In genomic region chr16:14232106-14232890, GRCh38 we compare ENCODE assay signal across 15 cellular contexts.
A peak's percentile ranks its signal among the peaks of the same experiment; 100 is the strongest.
DNase-seq lines count a peak whose midpoint lies in the region; ATAC-seq and TF ChIP-seq lines count a peak whose summit lies in the region.
"Had no signal": no experiment of that assay in that cellular context is flagged by ENCODE, and none has a peak within 500 bp of the region (broad histone marks: within the 10 kb centered on the region; RNA-seq: fewer than 3 reads in every experiment).

No MANE protein-coding gene starts in this region.

- no peak for TF ChIP-seq POLR2A in prostate gland (IDR thresholded peaks at IDR 0.05)

- no peaks in the 10 kb centered on the region for H3K4me1 ChIP-seq in aorta (ENCODE audit: control insufficient read depth in 1 of 2, insufficient read depth in 2 of 2, low read length in 2 of 2)
- no peaks in the 10 kb centered on the region for H3K4me1 ChIP-seq in prostate gland (replicated peaks)
- peaks cover 17% of the 10 kb centered on the region for H3K4me1 ChIP-seq in upper lobe of right lung

- no peak overlapping the region for H3K27ac Mint-ChIP-seq in activated CD4-positive, alpha-beta T cell treated with anti-CD3 and anti-CD28 coated beads, Interleukin-2, amount 10 ng/mL, durations not matched to agents 7 days and 5 days
- H3K27ac Mint-ChIP-seq: CD4-positive, CD25-positive, alpha-beta regulatory T cell; mesothelial cell of epicardium had no signal

- no peaks in the 10 kb centered on the region for H3K36me3 Mint-ChIP-seq in activated CD4-positive, alpha-beta T cell treated with anti-CD3 and anti-CD28 coated beads, Interleukin-2, amount 10 ng/mL, durations not matched to agents 7 days and 5 days (ENCODE audit: low read depth)

- H3K27ac ChIP-seq in aorta (ENCODE audit: low read depth in 1 of 2, low read length in 2 of 2) (no peak overlapping the region), prostate gland (no peak overlapping the region), upper lobe of right lung (no peak overlapping the region)

- TF ChIP-seq CTCF in fibroblast of the aortic adventitia (IDR thresholded peaks at IDR 0.05; ENCODE audit: insufficient read depth, low read length) (no peak), prostate gland (IDR thresholded peaks at IDR 0.05) (no peak), upper lobe of right lung (IDR thresholded peaks at IDR 0.05) (no peak)

- H3K36me3 ChIP-seq in aorta (ENCODE audit: control insufficient read depth in 1 of 2, insufficient read depth in 2 of 2, low read length in 1 of 2), result peaks cover 2 to 4% of the 10 kb centered on the region in 2 donors
- peaks cover 0 to 8% of the 10 kb centered on the region in 2 donors for H3K36me3 ChIP-seq in prostate gland
- H3K36me3 ChIP-seq in upper lobe of right lung, result peaks cover 25% of the 10 kb centered on the region

- intact Hi-C loops in aorta (cut with DNase I), result no loop called here
- intact Hi-C loops in prostate gland (cut with DNase I), result no loop called here
- intact Hi-C loops in upper lobe of right lung (cut with DNase I), result no loop called here

- H3K27me3 ChIP-seq in aorta (ENCODE audit: control insufficient read depth in 1 of 2, insufficient read depth in 2 of 2, low read length in 1 of 2) (no peaks in the 10 kb centered on the region), prostate gland (replicated peaks; ENCODE audit: insufficient read depth) (no peaks in the 10 kb centered on the region), upper lobe of right lung (no peaks in the 10 kb centered on the region)

- H3K9me3 ChIP-seq in aorta (ENCODE audit: control insufficient read depth, low read length), result no peaks in the 10 kb centered on the region
- H3K9me3 ChIP-seq in prostate gland, result no peaks in the 10 kb centered on the region
- H3K9me3 ChIP-seq in upper lobe of right lung, result no peaks in the 10 kb centered on the region

- H3K9me3 Mint-ChIP-seq in activated CD4-positive, alpha-beta T cell treated with anti-CD3 and anti-CD28 coated beads, Interleukin-2, amount 10 ng/mL, durations not matched to agents 7 days and 5 days, result peaks cover 3% of the 10 kb centered on the region
- H3K9me3 Mint-ChIP-seq: activated T-cell treated with anti-CD3 and anti-CD28 coated beads, Interleukin-2, amount 50 U/mL, for 4 hours; CD4-positive, CD25-positive, alpha-beta regulatory T cell had no signal

- H3K4me3 ChIP-seq in fibroblast of the aortic adventitia (ENCODE audit: low read depth, low read length), result no peak overlapping the region
- peak overlapping the region in 1 of 2 donors; percentile 6 for H3K4me3 ChIP-seq in aorta (ENCODE audit: low read length in 2 of 2)
- no peak overlapping the region for H3K4me3 ChIP-seq in prostate gland
- H3K4me3 ChIP-seq in upper lobe of right lung, result no peak overlapping the region

- H3K4me3 Mint-ChIP-seq in activated CD4-positive, alpha-beta T cell treated with anti-CD3 and anti-CD28 coated beads, Interleukin-2, amount 10 ng/mL, durations not matched to agents 7 days and 5 days, result no peak overlapping the region
- H3K4me3 Mint-ChIP-seq: activated T-cell treated with anti-CD3 and anti-CD28 coated beads, Interleukin-2, amount 50 U/mL, for 4 hours; CD4-positive, CD25-positive, alpha-beta regulatory T cell; mesothelial cell of epicardium had no signal

- CTCF ChIA-PET in activated CD4-positive, alpha-beta T cell treated with anti-CD3 and anti-CD28 coated beads, Interleukin-2, amount 10 ng/mL, durations not matched to agents 7 days and 5 days (lab: Charles Lee), result interaction anchor here (0.6 kb wide), 1 partner anchor 8 kb away, joined by 3 read pairs; no protein-coding TSS in a partner anchor

- 7 to 9% methylated on average over 9 of the region's 9 CpGs for WGBS in aorta, 2 donors
- WGBS in prostate gland, result 48% methylated on average over 9 of the region's 9 CpGs

- H3K27me3 Mint-ChIP-seq in activated CD4-positive, alpha-beta T cell treated with anti-CD3 and anti-CD28 coated beads, Interleukin-2, amount 10 ng/mL, durations not matched to agents 7 days and 5 days, result no peaks in the 10 kb centered on the region
- H3K27me3 Mint-ChIP-seq: CD4-positive, CD25-positive, alpha-beta regulatory T cell had no signal

- DNase-seq in NCI-H345 (lab: John Stamatoyannopoulos, UW), result peak; percentile 3
- DNase-seq in NCI-H345 treated with DMSO at 0.1 percent for 48 hours (lab: John Stamatoyannopoulos, UW; ENCODE audit: unreplicated experiment), result no peak
- DNase-seq in SHP77 (lab: John Stamatoyannopoulos, UW), result peak; percentile 36 to 67
- peak; percentile 35 for DNase-seq in fibroblast of the aortic adventitia (ENCODE audit: low read depth)
- no peak for DNase-seq in aorta
- DNase-seq in activated CD4-positive, alpha-beta T cell treated with anti-CD3 and anti-CD28 coated beads, Interleukin-2, amount 10 ng/mL, durations not matched to agents 7 days and 5 days, result no peak
- no peak for DNase-seq in prostate gland (ENCODE audit: low spot score)
- DNase-seq in upper lobe of right lung, result no peak
- DNase-seq: activated T-cell treated with anti-CD3 and anti-CD28 coated beads, Interleukin-2, amount 50 U/mL, for 4 hours; CD4-positive, CD25-positive, alpha-beta regulatory T cell; GOT3; SIG-M5; stimulated activated CD4-positive, alpha-beta T cell treated with anti-CD3 and anti-CD28 coated beads, Interleukin-4, amount 100 ng/mL, for 1 hour; stimulated activated CD8-positive, alpha-beta memory T cell treated with anti-CD3 and anti-CD28 coated beads, Interleukin-4, amount 100 ng/mL, for 48 hours had no signal

- no peaks in the 10 kb centered on the region for H3K4me1 Mint-ChIP-seq in activated CD4-positive, alpha-beta T cell treated with anti-CD3 and anti-CD28 coated beads, Interleukin-2, amount 10 ng/mL, durations not matched to agents 7 days and 5 days
- H3K4me1 Mint-ChIP-seq: CD4-positive, CD25-positive, alpha-beta regulatory T cell had no signal

- ATAC-seq in aorta (ENCODE audit: low FRiP score) (peak; percentile 52), upper lobe of right lung (no peak)
- ATAC-seq: activated T-cell treated with anti-CD3 and anti-CD28 coated beads, Interleukin-2, amount 50 U/mL, for 4 hours had no signal

- POLR2A ChIA-PET in activated CD4-positive, alpha-beta T cell treated with anti-CD3 and anti-CD28 coated beads, Interleukin-2, amount 10 ng/mL, durations not matched to agents 7 days and 5 days (lab: Charles Lee), result no interaction called here

Comparison
In these comparisons a context has a peak if more than half of its experiments do, and no peak if none do; other contexts are left out.
1. DNase-seq: peak in NCI-H345 (single experiment), SHP77 (2 of 2) and fibroblast of the aortic adventitia (single experiment); none in NCI-H345 treated with DMSO at 0.1 percent for 48 hours (single experiment), aorta (0 of 2), activated CD4-positive, alpha-beta T cell treated with anti-CD3 and anti-CD28 coated beads, Interleukin-2, amount 10 ng/mL, durations not matched to agents 7 days and 5 days (single experiment), prostate gland (single experiment) and upper lobe of right lung (single experiment).